Comparison of ENCODE assay signal across 29 cellular contexts in the genomic region with DNA sequence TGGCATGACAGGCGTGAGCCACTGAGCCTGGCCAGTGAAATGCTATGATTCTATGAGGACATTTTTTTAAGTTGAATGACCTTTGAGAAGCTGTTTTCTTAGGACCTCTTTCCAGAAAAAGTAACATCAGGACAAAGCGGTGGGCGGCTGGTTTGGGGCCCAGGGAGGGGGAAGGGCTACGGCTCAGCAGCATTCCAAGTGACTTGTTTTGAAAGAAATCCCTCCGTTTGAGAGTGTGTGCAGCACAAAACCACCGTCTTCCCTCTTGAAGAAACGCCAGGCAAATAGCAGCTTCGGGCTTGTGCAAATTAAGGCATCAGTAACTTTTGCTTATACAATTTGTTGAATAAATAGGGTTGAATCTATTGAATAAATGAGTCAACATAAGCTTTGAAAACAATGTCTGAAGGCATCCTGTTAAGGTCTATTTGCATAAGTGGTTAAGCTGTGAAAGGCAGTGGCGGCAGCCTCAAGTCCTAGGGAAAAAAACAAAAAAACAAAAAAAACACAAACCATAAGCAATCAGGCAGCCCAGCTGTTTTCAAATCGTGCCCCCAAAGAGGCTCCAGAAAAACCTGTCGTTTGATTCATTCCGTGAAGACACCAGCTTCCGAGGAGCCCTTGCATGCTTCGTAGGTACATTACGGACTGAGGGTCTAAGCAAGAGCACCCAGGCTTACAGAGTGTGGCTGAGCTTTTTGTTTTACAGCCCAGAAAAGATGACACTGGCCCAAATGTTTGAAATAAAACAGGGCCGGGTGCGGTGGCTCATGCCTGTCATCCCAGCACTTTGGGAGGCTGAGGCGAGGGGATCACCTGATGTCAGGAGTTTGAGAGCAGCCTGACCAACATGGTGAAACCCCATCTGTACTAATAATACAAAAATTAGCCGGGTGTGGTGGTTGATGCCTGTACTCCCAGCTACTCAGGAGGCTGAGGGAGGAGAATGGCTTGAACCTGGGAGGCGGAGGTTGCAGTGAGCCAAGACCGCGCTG.
DNase-seq lines count a peak whose midpoint lies in the region; ATAC-seq, FAIRE-seq and TF ChIP-seq lines count a peak whose summit lies in the region.
"Had no signal": no experiment of that assay in that cellular context is flagged by ENCODE, and none has a peak within 500 bp of the region (broad histone marks: within the 10 kb centered on the region; RNA-seq: fewer than 3 reads in every experiment).

No MANE protein-coding gene starts in this region.

- no peak overlapping the region for H3K14ac ChIP-seq in H1 (ENCODE audit: insufficient read length)

- H3K56ac ChIP-seq in H1 (replicated peaks; ENCODE audit: insufficient read length, low read depth, low read length) (no peak overlapping the region), mesendoderm (ENCODE audit: low read length) (peak overlapping the region; percentile 12)

- intact Hi-C loops in right cardiac atrium (cut with DNase I), result no loop called here

- peak overlapping the region; percentile 41 for H3K4me3 ChIP-seq in HUES48 (ENCODE audit: low read depth, low read length)
- H3K4me3 ChIP-seq in H1 (ENCODE audit: extremely low read depth in 1 of 4, insufficient read depth in 2 of 4, low read depth in 3 of 4, low read length in 4 of 4), result peak overlapping the region in 3 of 4 experiments; percentile 11 to 49 (median 23); a peak in 4 of 8 replicates
- no peak overlapping the region for H3K4me3 ChIP-seq in mesendoderm (ENCODE audit: low read length)
- H3K4me3 ChIP-seq in suprapubic skin, result no peak overlapping the region
- H3K4me3 ChIP-seq in right cardiac atrium (ENCODE audit: low read length), result no peak overlapping the region
- H3K4me3 ChIP-seq: gastrocnemius medialis, right lobe of liver had no signal

- FAIRE-seq in H1 (lab: Jason Lieb, UNC), result peak; percentile 90
- FAIRE-seq: kidney had no signal

- H2BK5ac ChIP-seq in H1 (ENCODE audit: low read depth, low read length), result peak overlapping the region; percentile 1; the same call in 1 of the 2 replicates
- no peak overlapping the region for H2BK5ac ChIP-seq in mesendoderm (ENCODE audit: low read length)

- peak in 1 of 2 experiments; percentile 6; a peak in 1 of 4 replicates for TF ChIP-seq RAD21 in H1 (IDR thresholded peaks at IDR 0.05 in 1 of 2, conservative IDR thresholded peaks at IDR 0.05 in 1 of 2; ENCODE audit: low read depth in 2 of 2, low read length in 2 of 2)

- H3K23me2 ChIP-seq in H1 (ENCODE audit: low read depth, low read length), result peaks cover 13% of the 10 kb centered on the region

- H4K5ac ChIP-seq in H1 (ENCODE audit: insufficient read length, low read depth, low read length), result peak overlapping the region; percentile 10
- no peak overlapping the region for H4K5ac ChIP-seq in mesendoderm (ENCODE audit: low read length)

- H3K79me2 ChIP-seq in H1 (ENCODE audit: control insufficient read depth in 1 of 2, insufficient read depth in 2 of 2, low read length in 2 of 2) (no peaks in the 10 kb centered on the region; a peak in 1 of 4 replicates), mesendoderm (ENCODE audit: control insufficient read depth, insufficient read depth, low read length) (no peaks in the 10 kb centered on the region)
- H3K79me2 ChIP-seq: parathyroid adenoma had no signal

- H2BK15ac ChIP-seq in H1 (ENCODE audit: low read length) (no peak overlapping the region), mesendoderm (replicated peaks; ENCODE audit: low read depth) (no peak overlapping the region)

- H3K27me3 ChIP-seq in HUES48 (ENCODE audit: control insufficient read depth, insufficient read depth, low read length) (peaks cover 3% of the 10 kb centered on the region; the same call in 1 of the 2 replicates), H1 (replicated peaks in 1 of 4; ENCODE audit: control insufficient read depth in 3 of 4, extremely low read depth in 1 of 4, insufficient read depth in 3 of 4, low read length in 3 of 4) (peaks cover 0 to 2% (median 0%) of the 10 kb centered on the region in 4 experiments; a peak in 2 of 7 replicates), mesendoderm (ENCODE audit: insufficient read depth, low read length, poor library complexity) (no peaks in the 10 kb centered on the region), suprapubic skin (peaks cover 21% of the 10 kb centered on the region), right cardiac atrium (ENCODE audit: control insufficient read depth, insufficient read depth) (no peaks in the 10 kb centered on the region)
- H3K27me3 ChIP-seq: gastrocnemius medialis, right lobe of liver had no signal

- TF ChIP-seq CTCF in H1 (IDR thresholded peaks at IDR 0.05; ENCODE audit: control extremely low read depth in 1 of 3, insufficient read depth in 1 of 3, low read depth in 1 of 3, low read length in 3 of 3) (no peak), suprapubic skin (IDR thresholded peaks at IDR 0.05) (no peak)

- no peak for ATAC-seq in right cardiac atrium
- ATAC-seq in HG03280 (IDR thresholded peaks at IDR 0.05; ENCODE audit: unreplicated experiment), result no peak
- ATAC-seq: activated naive CD4-positive, alpha-beta T cell treated with anti-CD3 and anti-CD28 coated beads, Interleukin-2, amount 50 U/mL, for 72 hours; activated T-helper 17 cell treated with anti-CD3 and anti-CD28 coated beads, Interleukin-2, amount 50 U/mL, for 72 hours; gastrocnemius medialis; naive thymus-derived CD4-positive, alpha-beta T cell; right lobe of liver; stimulated activated naive B cell treated with anti-CD40 and anti-IgM and Interleukin-4, amounts not matched to agents 10 μg/mL and 1 μg/mL and 100 μg/mL, for 72 hours; T-cell had no signal

- H3K4me1 ChIP-seq in HUES48 (ENCODE audit: control insufficient read depth, insufficient read depth, low read length) (peaks cover 32% of the 10 kb centered on the region), H1 (replicated peaks in 1 of 4; ENCODE audit: control insufficient read depth in 3 of 4, insufficient read depth in 4 of 4, low read length in 3 of 4) (peaks cover 5 to 30% (median 21%) of the 10 kb centered on the region in 4 experiments), mesendoderm (ENCODE audit: control insufficient read depth, low read depth, low read length) (no peaks in the 10 kb centered on the region), suprapubic skin (no peaks in the 10 kb centered on the region), right cardiac atrium (ENCODE audit: control insufficient read depth, insufficient read depth, low read length) (no peaks in the 10 kb centered on the region)
- H3K4me1 ChIP-seq: Caco-2, gastrocnemius medialis, parathyroid adenoma, right lobe of liver had no signal

- no peak for TF ChIP-seq POLR2A in H1 (IDR thresholded peaks at IDR 0.05; ENCODE audit: control extremely low read depth in 1 of 2, low read depth in 2 of 2, low read length in 2 of 2)
- TF ChIP-seq POLR2A in suprapubic skin (IDR thresholded peaks at IDR 0.05), result no peak

- H3K9me3 ChIP-seq in HUES48 (ENCODE audit: control insufficient read depth, insufficient read depth, low read length), result no peaks in the 10 kb centered on the region
- no peaks in the 10 kb centered on the region for H3K9me3 ChIP-seq in H1 (ENCODE audit: insufficient read depth in 2 of 2, low read depth in 1 of 2, low read length in 1 of 2)
- H3K9me3 ChIP-seq in suprapubic skin, result no peaks in the 10 kb centered on the region
- H3K9me3 ChIP-seq in right cardiac atrium (ENCODE audit: control insufficient read depth, low read length), result no peaks in the 10 kb centered on the region
- H3K9me3 ChIP-seq: Caco-2, gastrocnemius medialis, right lobe of liver had no signal

- H4K8ac ChIP-seq in H1 (ENCODE audit: extremely low read depth, insufficient read depth, low read length), result no peak overlapping the region
- H4K8ac ChIP-seq in mesendoderm (ENCODE audit: low read depth, low read length), result no peak overlapping the region

- CTCF ChIA-PET in H1 (lab: Charles Lee; ENCODE audit: partially characterized antibody), result no interaction called here

- H4K20me1 ChIP-seq in H1 (replicated peaks in 1 of 2; ENCODE audit: control insufficient read depth in 1 of 2, insufficient read depth in 2 of 2, low read length in 2 of 2), result peaks cover 0 to 2% of the 10 kb centered on the region in 2 experiments

- WGBS in H1 (ENCODE audit: extremely low coverage in 1 of 2, insufficient coverage in 1 of 2, insufficient read length in 1 of 2, insufficient replicate concordance in 2 of 2, low coverage in 1 of 2, low lambda C conversion rate in 2 of 2, missing lambda C conversion rate in 1 of 2), 2 experiments, result 26% methylated on average over 21 of the region's 22 CpGs; no CpG with 5 or more reads in 1 of the 2 experiments
- no CpG with 5 or more reads among the region's 22 CpGs for WGBS in mesendoderm (ENCODE audit: extremely low coverage, insufficient coverage, low lambda C conversion rate)
- 20% methylated on average over 21 of the region's 22 CpGs for WGBS in suprapubic skin
- WGBS in right cardiac atrium, result 28% methylated on average over 22 of the region's 22 CpGs

- H3K27ac ChIP-seq in HUES48 (ENCODE audit: low read depth, low read length) (peak overlapping the region; percentile 88), H1 (ENCODE audit: low read depth, low read length) (peak overlapping the region; percentile 87), mesendoderm (ENCODE audit: low read depth, low read length) (no peak overlapping the region), suprapubic skin (no peak overlapping the region), right cardiac atrium (ENCODE audit: low read length) (no peak overlapping the region)
- H3K27ac ChIP-seq: C4-2B, gastrocnemius medialis, parathyroid adenoma, right lobe of liver had no signal

- H3K79me1 ChIP-seq in H1 (ENCODE audit: low read depth, low read length) (peaks cover 3% of the 10 kb centered on the region; the same call in 1 of the 2 replicates), mesendoderm (ENCODE audit: low read length) (no peaks in the 10 kb centered on the region)

- H3K18ac ChIP-seq in H1 (ENCODE audit: extremely low read depth, low read length) (peak overlapping the region; percentile 80), mesendoderm (ENCODE audit: low read length) (no peak overlapping the region)

- H2AFZ ChIP-seq in H1 (ENCODE audit: low read length), result no peak overlapping the region
- H2AFZ ChIP-seq: parathyroid adenoma had no signal

- H3K36me3 ChIP-seq in HUES48 (ENCODE audit: control insufficient read depth, insufficient read depth, low read length), result no peaks in the 10 kb centered on the region
- no peaks in the 10 kb centered on the region; a peak in 1 of 8 replicates for H3K36me3 ChIP-seq in H1 (ENCODE audit: control insufficient read depth in 2 of 4, insufficient read depth in 4 of 4, low read length in 3 of 4)
- H3K36me3 ChIP-seq in mesendoderm (ENCODE audit: control insufficient read depth, insufficient read depth, low read length), result no peaks in the 10 kb centered on the region
- H3K36me3 ChIP-seq in suprapubic skin, result no peaks in the 10 kb centered on the region
- H3K36me3 ChIP-seq: gastrocnemius medialis, right lobe of liver had no signal

- H2BK12ac ChIP-seq in H1 (ENCODE audit: low read depth, low read length), result peak overlapping the region; percentile 42

- H4K91ac ChIP-seq in H1 (replicated peaks; ENCODE audit: insufficient read length, low read length), result peak overlapping the region; percentile 69

- POLR2A ChIA-PET in H1 (lab: Charles Lee; ENCODE audit: partially characterized antibody), result no interaction called here

- DNase-seq in H1 (ENCODE audit: low read depth in 1 of 2, low spot score in 2 of 2) (peak in 1 of 2 experiments; percentile 67), mesendoderm (peak; percentile 59), suprapubic skin (ENCODE audit: low spot score in 2 of 2) (peak; percentile 22 to 63), right cardiac atrium (no peak), MV-4-11 (lab: John Stamatoyannopoulos, UW) (no peak)
- DNase-seq in stimulated activated CD4-positive, alpha-beta T cell treated with anti-CD3 and anti-CD28 coated beads, Interleukin-4, amount 100 ng/mL, for 1 hour, result no peak
- DNase-seq: activated CD4-positive, alpha-beta T cell treated with anti-CD3 and anti-CD28 coated beads, Interleukin-2, amount 50 U/mL, for 4 hours; activated CD4-positive, CD25-positive, alpha-beta regulatory T cell; Caco-2; DMS79; gastrocnemius medialis; GOT3; kidney; midbrain; naive thymus-derived CD4-positive, alpha-beta T cell; NCI-H1105; NCI-H2029; NCI-H69; right lobe of liver; stimulated activated CD4-positive, alpha-beta T cell treated with anti-CD3 and anti-CD28 coated beads, Interleukin-12 subunit alpha, Interleukin-12 subunit beta, amount 100 ng/mL, for 4 hours; stimulated activated CD4-positive, alpha-beta T cell treated with anti-CD3 and anti-CD28 coated beads, Interleukin-4, amount 100 ng/mL, for 24 hours; stimulated activated naive B cell treated with anti-CD40 and anti-IgM and Interleukin-4, amounts not matched to agents 10 μg/mL and 1 μg/mL and 100 μg/mL, for 72 hours; T-cell had no signal

- no peak overlapping the region for H3K23ac ChIP-seq in H1 (ENCODE audit: insufficient read length)
- no peak overlapping the region for H3K23ac ChIP-seq in mesendoderm (ENCODE audit: low read length)

- peak overlapping the region; percentile 72 for H3K4me2 ChIP-seq in H1 (ENCODE audit: insufficient read depth in 1 of 2, low read depth in 2 of 2, low read length in 2 of 2)
- H3K4me2 ChIP-seq in mesendoderm (ENCODE audit: low read length), result peak overlapping the region; percentile 8

- H2AK5ac ChIP-seq in H1 (ENCODE audit: low read depth, low read length) (no peak overlapping the region; the same call in 1 of the 2 replicates), mesendoderm (ENCODE audit: low read length) (no peak overlapping the region)

- TF ChIP-seq EP300 in H1 (IDR thresholded peaks at IDR 0.05; ENCODE audit: borderline replicate concordance in 1 of 2, low read depth in 2 of 2, low read length in 2 of 2) (no peak), suprapubic skin (IDR thresholded peaks at IDR 0.05) (no peak)

- H2BK120ac ChIP-seq in H1 (replicated peaks; ENCODE audit: low read depth, low read length), result peak overlapping the region; percentile 73
- no peak overlapping the region for H2BK120ac ChIP-seq in mesendoderm (ENCODE audit: low read depth, low read length)

- H3K4ac ChIP-seq in H1 (replicated peaks; ENCODE audit: insufficient read length, low read depth, low read length) (no peak overlapping the region), mesendoderm (ENCODE audit: low read depth, low read length) (no peak overlapping the region)

- H2BK20ac ChIP-seq in H1 (ENCODE audit: low read length), result no peak overlapping the region; the same call in 1 of the 2 replicates

- H3K9ac ChIP-seq in HUES48 (ENCODE audit: low read depth, low read length) (peak overlapping the region; percentile 60), H1 (replicated peaks in 1 of 4; ENCODE audit: extremely low read depth in 1 of 4, low read depth in 3 of 4, low read length in 3 of 4) (peak overlapping the region in 3 of 4 experiments; percentile 7 to 49 (median 20); a peak in 3 of 7 replicates), mesendoderm (ENCODE audit: low read length) (peak overlapping the region; percentile 26)
- H3K9ac ChIP-seq: parathyroid adenoma had no signal

Comparison
In these comparisons a context has a peak if more than half of its experiments do, and no peak if none do; other contexts are left out.
1. H3K27ac ChIP-seq: peak in HUES48 (single experiment) and H1 (single experiment); none in mesendoderm (single experiment), suprapubic skin (single experiment) and right cardiac atrium (single experiment).
2. H3K4me3 ChIP-seq: peak in HUES48 (single experiment) and H1 (3 of 4); none in mesendoderm (single experiment), suprapubic skin (single experiment) and right cardiac atrium (single experiment).
3. DNase-seq: peak in mesendoderm (single experiment) and suprapubic skin (2 of 2); none in right cardiac atrium (0 of 3), MV-4-11 (single experiment) and stimulated activated CD4-positive, alpha-beta T cell treated with anti-CD3 and anti-CD28 coated beads, Interleukin-4, amount 100 ng/mL, for 1 hour (single experiment).
4. Peak in every context shown above with its lines, with median percentiles within 50 percentile points of each other: H3K9ac ChIP-seq.